Comparison of ENCODE assay signal across 7 cellular contexts in genomic region chr6:109978174-109979032, GRCh38. TPM values are rescaled to one million over a fixed set of nuclear protein-coding genes. Genes with fewer than 3 reads are reported as not detected.
DNase-seq lines count a peak whose midpoint lies in the region; ATAC-seq, FAIRE-seq and TF ChIP-seq lines count a peak whose summit lies in the region.

Gene GPR6 (plus strand): TSS chr6:109978311. CDS start chr6:109979113, 802 bp downstream.

- H3K27me3 ChIP-seq in endothelial cell of umbilical vein (ENCODE audit: control insufficient read depth in 2 of 2, insufficient read depth in 2 of 2, low read length in 2 of 2) (peaks cover 8 to 15% of the 10 kb centered on the region in 2 experiments), transverse colon (peaks cover 51% of the 10 kb centered on the region)

- no peak within 1 kb of the TSS for H3K27ac ChIP-seq in endothelial cell of umbilical vein (ENCODE audit: insufficient read depth, low read depth, low read length)
- H3K27ac ChIP-seq in transverse colon: no peak within 1 kb of the TSS

- in situ Hi-C loops in transverse colon (cut with MboI; ENCODE audit: low pct_ligation_motif_present in 1 of 4, low pct_unique_long_range_greater_than_20kb in 1 of 4, low sequenced_read_pairs in 3 of 4): no loop called here

- H3K4me2 ChIP-seq in endothelial cell of umbilical vein (ENCODE audit: insufficient read depth, low read length): no peak within 1 kb of the TSS

- H3K27me3 Mint-ChIP-seq in activated CD4-positive, alpha-beta T cell treated with anti-CD3 and anti-CD28 coated beads, Interleukin-2, amount 10 ng/mL, durations not matched to agents 7 days and 5 days: peaks cover 35% of the 10 kb centered on the region

- TF ChIP-seq POLR2A in endothelial cell of umbilical vein (IDR thresholded peaks at IDR 0.05; ENCODE audit: low read depth, low read length): no peak
- TF ChIP-seq POLR2A in transverse colon (IDR thresholded peaks at IDR 0.05): no peak

- H3K9me3 Mint-ChIP-seq in activated CD4-positive, alpha-beta T cell treated with anti-CD3 and anti-CD28 coated beads, Interleukin-2, amount 10 ng/mL, durations not matched to agents 7 days and 5 days: no peaks in the 10 kb centered on the region

- CTCF ChIA-PET in activated CD4-positive, alpha-beta T cell treated with anti-CD3 and anti-CD28 coated beads, Interleukin-2, amount 10 ng/mL, durations not matched to agents 7 days and 5 days (lab: Charles Lee): no interaction called here
- CTCF ChIA-PET in endothelial cell of umbilical vein (lab: Charles Lee): interaction anchor here (1.4 kb wide), 1 partner anchor 11 kb away, joined by 3 read pairs; no protein-coding TSS in a partner anchor

- no peak for TF ChIP-seq EP300 in transverse colon (IDR thresholded peaks at IDR 0.05; ENCODE audit: low read depth)

- intact Hi-C loops in endothelial cell of umbilical vein (cut with micrococcal nuclease) (loop anchor here (1.0 kb wide), 1 partner anchor 277 kb away; no protein-coding TSS in a partner anchor), transverse colon (cut with DNase I; ENCODE audit: low total_unique reads) (no loop called here)

- H3K27ac Mint-ChIP-seq in activated CD4-positive, alpha-beta T cell treated with anti-CD3 and anti-CD28 coated beads, Interleukin-2, amount 10 ng/mL, durations not matched to agents 7 days and 5 days: no peak within 1 kb of the TSS

- no peak within 1 kb of the TSS for H3K4me3 ChIP-seq in endothelial cell of umbilical vein (replicated peaks in 1 of 3; ENCODE audit: insufficient read depth in 1 of 3, low read depth in 1 of 3, low read length in 3 of 3)
- no peak within 1 kb of the TSS for H3K4me3 ChIP-seq in transverse colon

- H3K9me3 ChIP-seq in endothelial cell of umbilical vein (replicated peaks; ENCODE audit: control insufficient read depth, insufficient read depth, low read length): no peaks in the 10 kb centered on the region
- no peaks in the 10 kb centered on the region for H3K9me3 ChIP-seq in transverse colon

- H2AFZ ChIP-seq in endothelial cell of umbilical vein (ENCODE audit: low read depth, low read length): no peak within 1 kb of the TSS

- no peak for TF ChIP-seq CTCF in endothelial cell of umbilical vein (IDR thresholded peaks at IDR 0.05; ENCODE audit: extremely low read depth in 1 of 2, insufficient read depth in 1 of 2, low read depth in 1 of 2, low read length in 2 of 2)
- no peak for TF ChIP-seq CTCF in transverse colon (IDR thresholded peaks at IDR 0.05)

- H3K9me1 ChIP-seq in endothelial cell of umbilical vein (replicated peaks; ENCODE audit: control insufficient read depth, extremely low read depth, insufficient read depth, low read length): no peaks in the 10 kb centered on the region

- H3K9ac ChIP-seq in endothelial cell of umbilical vein (replicated peaks; ENCODE audit: extremely low read depth, insufficient read depth, low read length): no peak within 1 kb of the TSS

- H3K36me3 ChIP-seq in endothelial cell of umbilical vein (ENCODE audit: control insufficient read depth in 2 of 2, extremely low read depth in 1 of 2, insufficient read depth in 2 of 2, low read length in 2 of 2): no peaks in the 10 kb centered on the region
- H3K36me3 ChIP-seq in transverse colon: no peaks in the 10 kb centered on the region

- H3K4me1 ChIP-seq in endothelial cell of umbilical vein (ENCODE audit: control insufficient read depth, extremely low read depth, insufficient read depth, low read length): no peaks in the 10 kb centered on the region
- no peaks in the 10 kb centered on the region for H3K4me1 ChIP-seq in transverse colon

- DNase-seq in NCI-H2029 (lab: John Stamatoyannopoulos, UW) (peak; percentile 64), endothelial cell of umbilical vein (ENCODE audit: low read depth, low spot score) (peak; percentile 50), midbrain (lab: John Stamatoyannopoulos, UW) (peak; percentile 9), transverse colon (peak; percentile 25), T-helper 9 cell (no peak)
- peak; percentile 59 for DNase-seq in activated CD4-positive, alpha-beta T cell treated with anti-CD3 and anti-CD28 coated beads, Interleukin-2, amount 10 ng/mL, durations not matched to agents 7 days and 5 days

- ATAC-seq in GM21825 (IDR thresholded peaks at IDR 0.05; ENCODE audit: unreplicated experiment): peak; percentile 50

- no peaks in the 10 kb centered on the region for H3K4me1 Mint-ChIP-seq in activated CD4-positive, alpha-beta T cell treated with anti-CD3 and anti-CD28 coated beads, Interleukin-2, amount 10 ng/mL, durations not matched to agents 7 days and 5 days

- dilution Hi-C loops in endothelial cell of umbilical vein (cut with MboI; ENCODE audit: extremely low pct_ligation_motif_present, low sequenced_read_pairs): no loop called here

- no peaks in the 10 kb centered on the region for H4K20me1 ChIP-seq in endothelial cell of umbilical vein (replicated peaks; ENCODE audit: control insufficient read depth, extremely low read depth, insufficient read depth, low read length)

- H3K4me3 Mint-ChIP-seq in activated CD4-positive, alpha-beta T cell treated with anti-CD3 and anti-CD28 coated beads, Interleukin-2, amount 10 ng/mL, durations not matched to agents 7 days and 5 days: no peak within 1 kb of the TSS

- BruUV-seq in endothelial cell of umbilical vein (replicated peaks; lab: Mats Ljungman, UMichigan): no TSS peak

- H3K36me3 Mint-ChIP-seq in activated CD4-positive, alpha-beta T cell treated with anti-CD3 and anti-CD28 coated beads, Interleukin-2, amount 10 ng/mL, durations not matched to agents 7 days and 5 days (ENCODE audit: low read depth): no peaks in the 10 kb centered on the region

- no peaks in the 10 kb centered on the region for H3K79me2 ChIP-seq in endothelial cell of umbilical vein (ENCODE audit: control insufficient read depth, insufficient read depth, low read length)

- POLR2A ChIA-PET in activated CD4-positive, alpha-beta T cell treated with anti-CD3 and anti-CD28 coated beads, Interleukin-2, amount 10 ng/mL, durations not matched to agents 7 days and 5 days (lab: Charles Lee): no interaction called here
- POLR2A ChIA-PET in endothelial cell of umbilical vein (lab: Charles Lee): no interaction called here

- 18% methylated on average over 35 of the region's 50 CpGs; no CpG with 5 or more reads in 1 of the 2 donors for WGBS in transverse colon (ENCODE audit: low coverage in 1 of 2), 2 donors

- FAIRE-seq in endothelial cell of umbilical vein (lab: Jason Lieb, UNC): no peak

TF ChIP-seq in endothelial cell of umbilical vein, 7 proteins besides CTCF, POLR2A, EP300 and RAD21:
- no peak for TF ChIP-seq POLR2AphosphoS5 (IDR thresholded peaks at IDR 0.05; ENCODE audit: insufficient read depth, low read depth, low read length)
- peak; percentile 51 for TF ChIP-seq EZH2 (IDR thresholded peaks at IDR 0.05; ENCODE audit: borderline replicate concordance, low read depth, low read length, severe bottlenecking)
- no peak for TF ChIP-seq MAX (IDR thresholded peaks at IDR 0.05; ENCODE audit: insufficient read depth, insufficient read length)
TF ChIP-seq in endothelial cell of umbilical vein: peak in this region for 1.

RNA-seq across cellular contexts. Expression of gene GPR6, which starts in this region (rescaled TPM):
- not detected for total RNA-seq in activated CD4-positive, alpha-beta T cell treated with anti-CD3 and anti-CD28 coated beads, Interleukin-2, amount 10 ng/mL, durations not matched to agents 7 days and 5 days
- total RNA-seq in endothelial cell of umbilical vein (not detected in 2 replicates), transverse colon (not detected)
- not detected in 2 replicates for polyA plus RNA-seq in endothelial cell of umbilical vein
- polyA plus RNA-seq in endothelial cell of umbilical vein (2011; cell fraction: cytosol; rRNA removed): not detected in 2 replicates
- not detected in 2 replicates for polyA plus RNA-seq in endothelial cell of umbilical vein (2011; cell fraction: nucleus; rRNA removed)
- not detected in 2 replicates for polyA plus RNA-seq in endothelial cell of umbilical vein (2012)
- polyA minus RNA-seq in endothelial cell of umbilical vein: not detected in 2 replicates
- polyA minus RNA-seq in endothelial cell of umbilical vein (2011; cell fraction: cytosol; rRNA and poly(A)+ RNA removed): not detected
- not detected in 2 replicates for polyA minus RNA-seq in endothelial cell of umbilical vein (2011; cell fraction: nucleus; rRNA and poly(A)+ RNA removed)

Comparison
In these comparisons a context has a peak if more than half of its experiments do, and no peak if none do; other contexts are left out.
1. Peak in DNase-seq in activated CD4-positive, alpha-beta T cell treated with anti-CD3 and anti-CD28 coated beads, Interleukin-2, amount 10 ng/mL, durations not matched to agents 7 days and 5 days; RNA of the gene not detected or under 1 TPM.
2. Peak in DNase-seq in endothelial cell of umbilical vein; RNA of the gene not detected or under 1 TPM.
3. Peak in DNase-seq in transverse colon; RNA of the gene not detected or under 1 TPM.